9 cellular contexts compared by ENCODE assay signal in genomic region chr14:24187538-24187915, GRCh38. TPM values are rescaled to one million over a fixed set of nuclear protein-coding genes. Genes with fewer than 3 reads are reported as not detected.
DNase-seq lines count a peak whose midpoint lies in the region; ATAC-seq, FAIRE-seq and TF ChIP-seq lines count a peak whose summit lies in the region.
"Had no signal": no experiment of that assay in that cellular context is flagged by ENCODE, and none has a peak within 500 bp of the region (broad histone marks: within the 10 kb centered on the region; RNA-seq: fewer than 3 reads in every experiment).

No MANE protein-coding gene starts in this region.

- no peaks in the 10 kb centered on the region for H3K27me3 Mint-ChIP-seq in Calu3 (ENCODE audit: unreplicated experiment)
- no peaks in the 10 kb centered on the region for H3K27me3 Mint-ChIP-seq in effector memory CD8-positive, alpha-beta T cell

- no peak for DNase-seq in Calu3
- DNase-seq in effector memory CD8-positive, alpha-beta T cell = no peak
- no peak for DNase-seq in NCI-H82 (lab: John Stamatoyannopoulos, UW)
- DNase-seq in COLO668 (lab: John Stamatoyannopoulos, UW; ENCODE audit: unreplicated experiment) = no peak
- DNase-seq in D721Med (ENCODE audit: insufficient read length, low spot score) = no peak

- H2AFZ ChIP-seq in OCI-LY1 (ENCODE audit: low read length) = no peak overlapping the region

- no peaks in the 10 kb centered on the region for H3K79me2 ChIP-seq in OCI-LY1 (ENCODE audit: insufficient read depth, low read length)

- peaks cover 22% of the 10 kb centered on the region for H3K4me1 Mint-ChIP-seq in Calu3 (ENCODE audit: low read depth, unreplicated experiment)
- H3K4me1 Mint-ChIP-seq in effector memory CD8-positive, alpha-beta T cell (ENCODE audit: low read depth in 2 of 2) = peaks cover 20% of the 10 kb centered on the region in 2 donors

- BruUV-seq in Calu3 (replicated peaks; lab: Mats Ljungman, UMichigan) = no TSS peak

- peaks cover 71% of the 10 kb centered on the region for H3K36me3 Mint-ChIP-seq in Calu3 (ENCODE audit: insufficient read depth, unreplicated experiment)
- H3K36me3 Mint-ChIP-seq in effector memory CD8-positive, alpha-beta T cell (ENCODE audit: insufficient read depth) = peaks cover 70% of the 10 kb centered on the region

- no peaks in the 10 kb centered on the region for H3K9me3 Mint-ChIP-seq in Calu3 (ENCODE audit: low read depth, unreplicated experiment)
- no peaks in the 10 kb centered on the region for H3K9me3 Mint-ChIP-seq in effector memory CD8-positive, alpha-beta T cell

- no peaks in the 10 kb centered on the region for H4K20me1 ChIP-seq in OCI-LY1 (ENCODE audit: insufficient read depth, low read length)

- no peaks in the 10 kb centered on the region for H3F3A ChIP-seq in OCI-LY1 (ENCODE audit: insufficient read depth, low read length)

- H3K4me1 ChIP-seq in OCI-LY1 (ENCODE audit: insufficient read depth, low read length, severe bottlenecking) (peaks cover 19% of the 10 kb centered on the region), neutrophil (ENCODE audit: control insufficient read depth in 1 of 2, insufficient read depth in 1 of 2, low read depth in 1 of 2, low read length in 1 of 2) (peaks cover 15 to 16% of the 10 kb centered on the region in 2 experiments)

- CTCF ChIA-PET in Calu3 (lab: Charles Lee) = no interaction called here

- H3K9me3 ChIP-seq in OCI-LY1 (ENCODE audit: low read length) = no peaks in the 10 kb centered on the region
- no peaks in the 10 kb centered on the region for H3K9me3 ChIP-seq in neutrophil

- H3K4me3 Mint-ChIP-seq in Calu3 (ENCODE audit: low read depth, unreplicated experiment) = peak overlapping the region; percentile 88
- peak overlapping the region; percentile 83 to 88 for H3K4me3 Mint-ChIP-seq in effector memory CD8-positive, alpha-beta T cell

- peak overlapping the region; percentile 67 for H3K4me2 ChIP-seq in OCI-LY1 (ENCODE audit: low read length)

- H3K4me3 ChIP-seq in OCI-LY1 (ENCODE audit: low read depth, low read length, poor library complexity, severe bottlenecking) (peak overlapping the region; percentile 65), neutrophil (ENCODE audit: low read depth in 1 of 2, low read length in 1 of 2) (peak overlapping the region; percentile 70 to 74)

- H3K9me2 ChIP-seq in OCI-LY1 (ENCODE audit: low read depth, low read length) = no peaks in the 10 kb centered on the region

- intact Hi-C loops in Calu3 (cut with micrococcal nuclease; ENCODE audit: unreplicated experiment) = no loop called here

- TF ChIP-seq CTCF in Calu3 (IDR thresholded peaks at IDR 0.05; ENCODE audit: unreplicated experiment) (no peak), OCI-LY1 (IDR thresholded peaks at IDR 0.05; ENCODE audit: low read length) (no peak), neutrophil (IDR thresholded peaks at IDR 0.05) (no peak), D721Med (IDR thresholded peaks at IDR 0.05; ENCODE audit: insufficient read depth, missing control alignments) (no peak)

- peak overlapping the region; percentile 64 for H3K9ac ChIP-seq in OCI-LY1 (ENCODE audit: low read length)

- H3K27ac Mint-ChIP-seq in Calu3 (ENCODE audit: unreplicated experiment) = peak overlapping the region; percentile 76
- peak overlapping the region; percentile 89 to 91 for H3K27ac Mint-ChIP-seq in effector memory CD8-positive, alpha-beta T cell

- H3K27me3 ChIP-seq in OCI-LY1 (ENCODE audit: insufficient read depth, low read length) (no peaks in the 10 kb centered on the region), neutrophil (no peaks in the 10 kb centered on the region)

- no peak for ATAC-seq in effector memory CD8-positive, alpha-beta T cell (replicated peaks)
- ATAC-seq in HG03457 (IDR thresholded peaks at IDR 0.05; ENCODE audit: unreplicated experiment) = no peak

- H3K27ac ChIP-seq in OCI-LY1 (ENCODE audit: low read depth, low read length, poor library complexity, severe bottlenecking) = no peak overlapping the region
- peak overlapping the region; percentile 72 for H3K27ac ChIP-seq in neutrophil

- no peak for FAIRE-seq in D721Med (lab: Jason Lieb, UNC)
- FAIRE-seq: endometrium had no signal

- H3K36me3 ChIP-seq in OCI-LY1 (ENCODE audit: insufficient read depth, low read length) (peaks cover 56% of the 10 kb centered on the region), neutrophil (peaks cover 50% of the 10 kb centered on the region)

RNA-seq across cellular contexts. Expression of gene IPO4, which starts 1.1 kb away (rescaled TPM):
- total RNA-seq in Calu3 (2022) = 82.6 and 86.4 TPM in 2 replicates

RNA-seq across cellular contexts. Expression of gene TM9SF1, which starts 7.7 kb away (rescaled TPM):
- total RNA-seq in Calu3 (2022) = 68.0 and 70.9 TPM in 2 replicates

RNA-seq across cellular contexts. Expression of gene REC8, which starts 15.6 kb away (rescaled TPM):
- 37.5 and 42.7 TPM in 2 replicates for total RNA-seq in Calu3 (2022)

RNA-seq across cellular contexts. Expression of gene TSSK4, which starts 18.0 kb away (rescaled TPM):
- 0.47 TPM in 1 of 2 replicates, not detected in the other for total RNA-seq in Calu3 (2022)

RNA-seq across cellular contexts. Expression of gene CHMP4A, which starts 25.8 kb away (rescaled TPM):
- total RNA-seq in Calu3 (2022) = 53.2 and 60.8 TPM in 2 replicates
